ENCODE assay signal across 8 cellular contexts in the genomic region with DNA sequence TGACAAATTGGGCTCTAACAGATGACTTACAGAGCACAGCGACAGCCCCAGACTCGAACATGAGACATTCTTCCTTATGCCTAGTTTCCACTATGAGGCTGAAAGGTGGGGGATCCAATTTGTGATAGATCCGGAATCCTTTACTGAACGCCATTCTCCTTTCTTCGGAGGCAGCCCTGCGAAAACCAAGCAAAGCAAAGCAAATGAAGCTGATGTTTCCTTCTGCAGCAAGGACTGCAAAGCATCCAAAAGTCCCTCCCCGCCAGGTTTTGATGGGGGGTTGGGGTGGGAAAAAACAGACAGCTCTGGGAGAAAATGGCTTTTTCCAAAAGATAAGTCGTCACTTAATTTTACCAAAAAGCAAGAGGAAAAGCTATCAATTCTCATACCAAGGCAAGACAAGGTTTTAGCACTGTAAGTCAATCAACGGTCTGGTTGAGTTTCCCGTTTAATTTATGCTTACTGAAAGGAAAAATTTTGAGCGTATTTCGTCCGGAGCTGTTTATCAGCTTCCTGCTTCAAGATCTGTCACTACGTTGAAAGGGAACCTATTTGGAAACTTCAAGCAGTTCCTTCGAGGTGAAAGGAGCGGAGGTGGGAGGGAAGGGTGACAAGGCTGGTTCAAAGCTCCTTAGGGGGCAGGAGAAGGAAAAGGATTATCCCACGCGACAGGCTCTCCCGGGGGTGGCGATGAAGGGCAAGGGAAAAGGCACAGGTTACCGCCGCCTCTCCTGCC. TPM values are rescaled to one million over a fixed set of nuclear protein-coding genes. Genes with fewer than 3 reads are reported as not detected.
DNase-seq lines count a peak whose midpoint lies in the region; ATAC-seq, FAIRE-seq and TF ChIP-seq lines count a peak whose summit lies in the region.

No MANE protein-coding gene starts in this region.

- H3K9me3 ChIP-seq in A549 (no peaks in the 10 kb centered on the region), neural cell (ENCODE audit: low read length) (no peaks in the 10 kb centered on the region)

- TF ChIP-seq RAD21 in A549 (conservative IDR thresholded peaks at IDR 0.05 in 1 of 2, IDR thresholded peaks at IDR 0.05 in 1 of 2) (no peak), neural cell (conservative IDR thresholded peaks at IDR 0.05) (no peak)

- no peaks in the 10 kb centered on the region for H3F3A ChIP-seq in neural cell (ENCODE audit: insufficient read depth, low read length, poor library complexity, severe bottlenecking)

- ATAC-seq in A549 (peak in 1 of 2 experiments; percentile 14; a peak in 3 of 6 replicates), HG02610 (IDR thresholded peaks at IDR 0.05; ENCODE audit: unreplicated experiment) (no peak), HG02884 (IDR thresholded peaks at IDR 0.05; ENCODE audit: unreplicated experiment) (no peak)
- ATAC-seq in activated T-cell treated with anti-CD3 and anti-CD28 coated beads, Interleukin-2, amount 50 U/mL, for 4 hours = peak; percentile 2 to 6

- H3K36me3 ChIP-seq in neural cell (ENCODE audit: insufficient read depth, low read length) = no peaks in the 10 kb centered on the region

- H4K20me1 ChIP-seq in neural cell (ENCODE audit: insufficient read depth) = no peaks in the 10 kb centered on the region

- H3K4me3 Mint-ChIP-seq in activated T-cell treated with anti-CD3 and anti-CD28 coated beads, Interleukin-2, amount 50 U/mL, for 4 hours = peak overlapping the region; percentile 93

- POLR2A ChIA-PET in A549 (lab: Yijun Ruan, JAX) = interaction anchor here (1.6 kb wide), 1 partner anchor 15 kb away, joined by 3 read pairs; no protein-coding TSS in a partner anchor

- H3K9me3 Mint-ChIP-seq in activated T-cell treated with anti-CD3 and anti-CD28 coated beads, Interleukin-2, amount 50 U/mL, for 4 hours = no peaks in the 10 kb centered on the region

- no peaks in the 10 kb centered on the region for H3K27me3 ChIP-seq in neural cell (ENCODE audit: insufficient read depth, low read depth, low read length)

- H3K4me2 ChIP-seq in A549 (peak overlapping the region; percentile 80), neural cell (ENCODE audit: low read length) (peak overlapping the region; percentile 85)

- H3K4me1 Mint-ChIP-seq in activated T-cell treated with anti-CD3 and anti-CD28 coated beads, Interleukin-2, amount 50 U/mL, for 4 hours (ENCODE audit: low read depth) = peaks cover 49% of the 10 kb centered on the region

- TF ChIP-seq POLR2A in A549 (IDR thresholded peaks at IDR 0.05; ENCODE audit: low read length) = no peak

- TF ChIP-seq EP300 in A549 (IDR thresholded peaks at IDR 0.05) = no peak
- no peak for TF ChIP-seq EP300 in neural cell (conservative IDR thresholded peaks at IDR 0.05; ENCODE audit: poor library complexity, severe bottlenecking)

- DNase-seq in A549 (ENCODE audit: low read depth in 1 of 2, low spot score in 1 of 2) (peak; percentile 6 to 11), GM12864 (ENCODE audit: low read depth) (no peak), NCI-H446 treated with DMSO at 0.1 percent for 48 hours (lab: John Stamatoyannopoulos, UW) (peak; percentile 11), fibroblast of villous mesenchyme (ENCODE audit: low read depth) (peak; percentile 37)
- DNase-seq in activated T-cell treated with anti-CD3 and anti-CD28 coated beads, Interleukin-2, amount 50 U/mL, for 4 hours = no peak

- TF ChIP-seq CTCF in A549 (IDR thresholded peaks at IDR 0.05) (no peak), GM12864 (IDR thresholded peaks at IDR 0.05; ENCODE audit: low read depth, low read length, missing control alignments) (no peak), fibroblast of villous mesenchyme (IDR thresholded peaks at IDR 0.05; ENCODE audit: insufficient read depth, low read depth, low read length) (no peak), neural cell (IDR thresholded peaks at IDR 0.05; ENCODE audit: poor library complexity, severe bottlenecking) (no peak)

- H3K79me2 ChIP-seq in neural cell (replicated peaks; ENCODE audit: insufficient read depth, low read length) = peaks cover 22% of the 10 kb centered on the region

- no peaks in the 10 kb centered on the region for H3K27me3 Mint-ChIP-seq in activated T-cell treated with anti-CD3 and anti-CD28 coated beads, Interleukin-2, amount 50 U/mL, for 4 hours (ENCODE audit: low read depth)

- WGBS in A549 (ENCODE audit: missing lambda C conversion rate) = 1% methylated on average over 22 of the region's 22 CpGs

- CTCF ChIA-PET in A549 (lab: Yijun Ruan, JAX) = interaction anchor here (0.9 kb wide), 1 partner anchor 10 kb away, joined by 3 read pairs; no protein-coding TSS in a partner anchor

- no peak for FAIRE-seq in A549 (lab: Jason Lieb, UNC)

- peak overlapping the region; percentile 93 for H3K9ac ChIP-seq in neural cell (ENCODE audit: low read length)

- H3K36me3 Mint-ChIP-seq in activated T-cell treated with anti-CD3 and anti-CD28 coated beads, Interleukin-2, amount 50 U/mL, for 4 hours (ENCODE audit: insufficient read depth) = peaks cover 4% of the 10 kb centered on the region

- no peaks in the 10 kb centered on the region for H3K9me2 ChIP-seq in neural cell (ENCODE audit: insufficient read depth, low read length)

- H3K4me3 ChIP-seq in A549 (peak overlapping the region; percentile 69), GM12864 (ENCODE audit: low read depth, low read length) (peak overlapping the region; percentile 75), fibroblast of villous mesenchyme (ENCODE audit: low read depth, low read length) (peak overlapping the region; percentile 90), neural cell (ENCODE audit: low read length) (peak overlapping the region; percentile 90)

- H3K27ac ChIP-seq in A549 = peak overlapping the region; percentile 81 to 96
- H3K27ac ChIP-seq in neural cell (ENCODE audit: low read length) = peak overlapping the region; percentile 90

- H2AFZ ChIP-seq in neural cell (ENCODE audit: low read depth, low read length) = peak overlapping the region; percentile 83

- peaks cover 6% of the 10 kb centered on the region; the same call in 1 of the 3 replicates for H3K4me1 ChIP-seq in A549

TF ChIP-seq in A549, 52 proteins besides CTCF, POLR2A, EP300 and RAD21 (continues in another document):
- TF ChIP-seq HOXA7 (CRISPR knock-in tag; IDR thresholded peaks at IDR 0.05) = no peak
- no peak for TF ChIP-seq RNF2 (IDR thresholded peaks at IDR 0.05; ENCODE audit: borderline replicate concordance, low read depth)
- TF ChIP-seq HDAC2 (IDR thresholded peaks at IDR 0.05) = no peak
- no peak for TF ChIP-seq FOSB (CRISPR knock-in tag; IDR thresholded peaks at IDR 0.05)
- TF ChIP-seq, protein P1, sequence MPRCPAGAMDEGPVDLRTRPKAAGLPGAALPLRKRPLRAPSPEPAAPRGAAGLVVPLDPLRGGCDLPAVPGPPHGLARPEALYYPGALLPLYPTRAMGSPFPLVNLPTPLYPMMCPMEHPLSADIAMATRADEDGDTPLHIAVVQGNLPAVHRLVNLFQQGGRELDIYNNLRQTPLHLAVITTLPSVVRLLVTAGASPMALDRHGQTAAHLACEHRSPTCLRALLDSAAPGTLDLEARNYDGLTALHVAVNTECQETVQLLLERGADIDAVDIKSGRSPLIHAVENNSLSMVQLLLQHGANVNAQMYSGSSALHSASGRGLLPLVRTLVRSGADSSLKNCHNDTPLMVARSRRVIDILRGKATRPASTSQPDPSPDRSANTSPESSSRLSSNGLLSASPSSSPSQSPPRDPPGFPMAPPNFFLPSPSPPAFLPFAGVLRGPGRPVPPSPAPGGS (IDR thresholded peaks at IDR 0.05) = no peak

TF ChIP-seq in neural cell, 6 proteins besides CTCF, POLR2A, EP300 and RAD21 (continues in another document):
- TF ChIP-seq TAF1 (IDR thresholded peaks at IDR 0.05; ENCODE audit: low read depth) = no peak
- TF ChIP-seq MXI1 (conservative IDR thresholded peaks at IDR 0.05; ENCODE audit: poor library complexity, severe bottlenecking) = peak; percentile 4
- TF ChIP-seq EZH2 (IDR thresholded peaks at IDR 0.05; ENCODE audit: borderline replicate concordance, insufficient read depth, low read length, poor library complexity, severe bottlenecking) = no peak
- no peak for TF ChIP-seq POLR2AphosphoS5 (IDR thresholded peaks at IDR 0.05)
- TF ChIP-seq SMC3 (conservative IDR thresholded peaks at IDR 0.05; ENCODE audit: poor library complexity) = no peak

RNA-seq across cellular contexts. Expression of a gene that starts 0.9 kb away (rescaled TPM):
- polyA plus RNA-seq in A549 (2011; rRNA removed) = 3.6 and 3.8 TPM in 2 replicates
- 2.0 and 2.5 TPM in 2 replicates for polyA plus RNA-seq in A549 (2012; cell fraction: cytosol; rRNA removed)
- 3.6 and 5.3 TPM in 2 replicates for polyA plus RNA-seq in A549 (2012; cell fraction: nucleus; rRNA removed)
- 2.2 to 2.4 TPM (median 2.3 TPM) in 3 replicates for polyA plus RNA-seq in A549 (2017; fragmentation: RNase III; extraction: RNeasy Plus Mini Kit Qiagen cat#74134 plus additional on column Dnase treatment)
- 3.3 and 4.8 TPM in 2 replicates for polyA minus RNA-seq in A549 (2011; rRNA and poly(A)+ RNA removed)
- total RNA-seq in activated T-cell treated with anti-CD3 and anti-CD28 coated beads, Interleukin-2, amount 50 U/mL, for 4 hours = 10 to 100 TPM; 10.8 to 11.8 (median 11.6) TPM
- total RNA-seq in fibroblast of villous mesenchyme = 7.1 and 7.3 TPM in 2 replicates
- polyA plus RNA-seq in neural cell = 19.0 and 24.1 TPM in 2 replicates
- polyA minus RNA-seq in neural cell = 35.3 and 41.0 TPM in 2 replicates

RNA-seq across cellular contexts. Expression of a gene that starts 44.6 kb away (rescaled TPM):
- polyA plus RNA-seq in A549 (2011; rRNA removed) (36.0 and 43.7 TPM in 2 replicates), A549 (2017; fragmentation: RNase III; extraction: RNeasy Plus Mini Kit Qiagen cat#74134 plus additional on column Dnase treatment) (16.1 to 19.9 TPM (median 17.9 TPM) in 3 replicates), neural cell (211 and 218 TPM in 2 replicates)
- polyA plus RNA-seq in A549 (2012; cell fraction: cytosol; rRNA removed) = 6.6 and 6.8 TPM in 2 replicates
- polyA plus RNA-seq in A549 (2012; cell fraction: nucleus; rRNA removed) = 13.0 and 21.5 TPM in 2 replicates
- polyA minus RNA-seq in A549 (2011; rRNA and poly(A)+ RNA removed) = 7.6 and 11.9 TPM in 2 replicates
- 10 to 100 TPM; 54.9 to 61.4 (median 58.3) TPM for total RNA-seq in activated T-cell treated with anti-CD3 and anti-CD28 coated beads, Interleukin-2, amount 50 U/mL, for 4 hours
- 28.0 and 35.8 TPM in 2 replicates for total RNA-seq in fibroblast of villous mesenchyme
- 188 and 230 TPM in 2 replicates for polyA minus RNA-seq in neural cell

Comparison
In these comparisons a context has a peak if more than half of its experiments do, and no peak if none do; other contexts are left out.
1. ATAC-seq: peak in activated T-cell treated with anti-CD3 and anti-CD28 coated beads, Interleukin-2, amount 50 U/mL, for 4 hours (2 of 2); none in HG02610 (single experiment) and HG02884 (single experiment).
2. DNase-seq: peak in A549 (2 of 2), NCI-H446 treated with DMSO at 0.1 percent for 48 hours (single experiment) and fibroblast of villous mesenchyme (single experiment); none in GM12864 (single experiment) and activated T-cell treated with anti-CD3 and anti-CD28 coated beads, Interleukin-2, amount 50 U/mL, for 4 hours (single experiment).
3. Peak in every context shown above with its lines, with median percentiles within 50 percentile points of each other: H3K4me3 ChIP-seq.